Comparison of ENCODE assay signal across 18 cellular contexts in genomic region chrX:130159776-130160175, GRCh38. TPM values are rescaled to one million over a fixed set of nuclear protein-coding genes. Genes with fewer than 3 reads are reported as not detected.
DNase-seq lines count a peak whose midpoint lies in the region; ATAC-seq, FAIRE-seq and TF ChIP-seq lines count a peak whose summit lies in the region.
"Had no signal": no experiment of that assay in that cellular context is flagged by ENCODE, and none has a peak within 500 bp of the region (broad histone marks: within the 10 kb centered on the region; RNA-seq: fewer than 3 reads in every experiment).

No MANE protein-coding gene starts in this region.

- ATAC-seq in right lobe of liver = peak; percentile 40 to 61 (median 57)
- no peak for ATAC-seq in HepG2

- in situ Hi-C loops in HepG2 (cut with HindIII; ENCODE audit: extremely low pct_ligation_motif_present, low pct_unique_long_range_greater_than_20kb) = no loop called here

- H3K79me2 ChIP-seq in HepG2 (ENCODE audit: insufficient read depth, low read length) (peaks cover 27% of the 10 kb centered on the region), KMS-11 (ENCODE audit: insufficient read depth, low read depth) (peaks cover 55% of the 10 kb centered on the region)

- no peak for DNase-seq in right lobe of liver
- no peak for DNase-seq in HepG2 (ENCODE audit: low spot score)
- DNase-seq in germinal center (ENCODE audit: low spot score) = no peak
- DNase-seq in Caco-2 = no peak
- DNase-seq in globus pallidus (ENCODE audit: low spot score) = no peak
- DNase-seq: AML-193; Calu3; CD4-positive, alpha-beta memory T cell; DMS79 treated with DMSO at 0.1 percent for 48 hours; GF-D8; GM23248; HCEC 1CT had no signal

- H3K27ac Mint-ChIP-seq in Caco-2 (ENCODE audit: unreplicated experiment) = no peak overlapping the region

- CTCF ChIA-PET in HepG2 (lab: Yijun Ruan, JAX; ENCODE audit: low intra/inter-chr PET ratio, low total read pairs) = no interaction called here
- CTCF ChIA-PET in Caco-2 (lab: Charles Lee) = interaction anchor here (0.6 kb wide), 1 partner anchor 9 kb away, joined by 3 read pairs; no protein-coding TSS in a partner anchor

- H3K9ac ChIP-seq in HepG2 (ENCODE audit: insufficient read depth, low read depth, low read length) = no peak overlapping the region
- no peak overlapping the region for H3K9ac ChIP-seq in KMS-11
- H3K9ac ChIP-seq: GM23248 had no signal

- no peak for FAIRE-seq in HepG2 (lab: Jason Lieb, UNC)
- FAIRE-seq: GM12891 had no signal

- POLR2A ChIA-PET in HepG2 (lab: Yijun Ruan, JAX) = no interaction called here
- POLR2A ChIA-PET in Caco-2 (lab: Charles Lee) = no interaction called here

- H3K36me3 ChIP-seq in right lobe of liver = no peaks in the 10 kb centered on the region
- H3K36me3 ChIP-seq in HepG2 (replicated peaks in 1 of 2; ENCODE audit: control insufficient read depth in 1 of 2, insufficient read depth in 2 of 2, low read length in 2 of 2) = no peaks in the 10 kb centered on the region
- H3K36me3 ChIP-seq in KMS-11 (ENCODE audit: insufficient read depth) = no peaks in the 10 kb centered on the region
- H3K36me3 ChIP-seq in Caco-2 (ENCODE audit: control insufficient read depth, insufficient read depth, low read length) = no peaks in the 10 kb centered on the region

- H3K4me3 Mint-ChIP-seq in Caco-2 (ENCODE audit: unreplicated experiment) = no peak overlapping the region

- H3K4me2 ChIP-seq in HepG2 (ENCODE audit: low read depth, low read length) (no peak overlapping the region), KMS-11 (peak overlapping the region; percentile 33; the same call in 1 of the 2 replicates)

- intact Hi-C loops in right lobe of liver (cut with DNase I) = no loop called here
- intact Hi-C loops in HepG2 (cut with micrococcal nuclease; ENCODE audit: unreplicated experiment) = no loop called here
- intact Hi-C loops in Caco-2 (cut with micrococcal nuclease; ENCODE audit: unreplicated experiment) = no loop called here

- H3K4me1 ChIP-seq in right lobe of liver (peaks cover 0 to 27% (median 0%) of the 10 kb centered on the region in 4 donors), HepG2 (ENCODE audit: insufficient read depth, low read length) (peaks cover 33% of the 10 kb centered on the region), KMS-11 (ENCODE audit: low read depth, poor library complexity, severe bottlenecking) (peaks cover 40% of the 10 kb centered on the region), Caco-2 (no peaks in the 10 kb centered on the region)

- BruUV-seq in HepG2 (replicated peaks; lab: Mats Ljungman, UMichigan) (no TSS peak), Caco-2 (replicated peaks; lab: Mats Ljungman, UMichigan) (no TSS peak)

- no peaks in the 10 kb centered on the region for H3K4me1 Mint-ChIP-seq in Caco-2 (ENCODE audit: low read depth, unreplicated experiment)

- WGBS in right lobe of liver (ENCODE audit: insufficient coverage, low coverage, low lambda C conversion rate, missing lambda C conversion rate) = 23% methylated on average over 4 of the region's 4 CpGs
- whole genome bisulfite sequencing in HepG2 (ENCODE audit: low lambda C conversion rate) = 78% methylated on average over 4 of the region's 4 CpGs

- H3K9me3 Mint-ChIP-seq in Caco-2 (ENCODE audit: unreplicated experiment) = no peaks in the 10 kb centered on the region
- H3K9me3 Mint-ChIP-seq: CD4-positive, alpha-beta memory T cell had no signal

- H3K27me3 Mint-ChIP-seq in Caco-2 (ENCODE audit: insufficient read depth, unreplicated experiment) = no peaks in the 10 kb centered on the region
- H3K27me3 Mint-ChIP-seq: CD4-positive, alpha-beta memory T cell had no signal

- H2AFZ ChIP-seq in HepG2 (ENCODE audit: low read length) (no peak overlapping the region), KMS-11 (ENCODE audit: low read depth) (no peak overlapping the region)
- H2AFZ ChIP-seq: GM23248 had no signal

- TF ChIP-seq RAD21 in HepG2 (CRISPR knock-in tag; IDR thresholded peaks at IDR 0.05) = no peak

- no peaks in the 10 kb centered on the region for H4K20me1 ChIP-seq in HepG2 (ENCODE audit: insufficient read depth, low read length)
- H4K20me1 ChIP-seq in KMS-11 (ENCODE audit: insufficient read depth) = no peaks in the 10 kb centered on the region

- H3K27ac ChIP-seq in right lobe of liver (no peak overlapping the region), HepG2 (ENCODE audit: extremely low read length, insufficient read depth, low read length) (no peak overlapping the region), KMS-11 (no peak overlapping the region), VCaP (peak overlapping the region; percentile 32)
- H3K27ac ChIP-seq: C4-2B, GM23248 had no signal

- H3K4me3 ChIP-seq in right lobe of liver (no peak overlapping the region), HepG2 (replicated peaks in 1 of 3; ENCODE audit: insufficient read depth in 1 of 3, low read depth in 2 of 3, low read length in 3 of 3) (no peak overlapping the region), KMS-11 (IDR thresholded peaks at IDR 0.05; ENCODE audit: insufficient read depth, low read depth, low read length) (no peak overlapping the region), Caco-2 (ENCODE audit: low read depth, low read length) (no peak overlapping the region)
- H3K4me3 ChIP-seq: GM23248 had no signal

- no peaks in the 10 kb centered on the region for H3K27me3 ChIP-seq in right lobe of liver
- H3K27me3 ChIP-seq in HepG2 (ENCODE audit: control insufficient read depth in 1 of 2, insufficient read depth in 2 of 2, low read length in 2 of 2) = no peaks in the 10 kb centered on the region
- H3K27me3 ChIP-seq in KMS-11 (ENCODE audit: insufficient read depth, low read depth) = no peaks in the 10 kb centered on the region
- H3K27me3 ChIP-seq in Caco-2 (replicated peaks; ENCODE audit: control insufficient read depth, insufficient read depth, low read length) = no peaks in the 10 kb centered on the region

- TF ChIP-seq CTCF in right lobe of liver (IDR thresholded peaks at IDR 0.05) (no peak), HepG2 (CRISPR knock-in tag; IDR thresholded peaks at IDR 0.05) (no peak), KMS-11 (conservative IDR thresholded peaks at IDR 0.05; ENCODE audit: low read depth, low read length) (no peak), VCaP (conservative IDR thresholded peaks at IDR 0.05) (no peak), Caco-2 (IDR thresholded peaks at IDR 0.05; ENCODE audit: insufficient read depth in 1 of 2, low read depth in 1 of 2, low read length in 1 of 2, severe bottlenecking in 1 of 2, unreplicated experiment in 1 of 2) (no peak)

- peaks cover 10% of the 10 kb centered on the region for H3K36me3 Mint-ChIP-seq in Caco-2 (ENCODE audit: insufficient read depth, unreplicated experiment)

- TF ChIP-seq POLR2A in right lobe of liver (IDR thresholded peaks at IDR 0.05) (no peak), HepG2 (IDR thresholded peaks at IDR 0.05; ENCODE audit: insufficient read depth in 1 of 2, low read depth in 2 of 2, low read length in 2 of 2) (no peak)

- H3K9me3 ChIP-seq in right lobe of liver = no peaks in the 10 kb centered on the region
- no peaks in the 10 kb centered on the region for H3K9me3 ChIP-seq in HepG2 (ENCODE audit: low read length)
- no peaks in the 10 kb centered on the region for H3K9me3 ChIP-seq in Caco-2

- TF ChIP-seq EP300 in HepG2 (IDR thresholded peaks at IDR 0.05; ENCODE audit: low read depth in 2 of 2, low read length in 2 of 2) (no peak), HepG2 (CRISPR knock-in tag; IDR thresholded peaks at IDR 0.05; ENCODE audit: borderline replicate concordance) (no peak)

RNA-seq across cellular contexts. Expression of gene AIFM1, which starts 5.9 kb away (rescaled TPM):
- total RNA-seq in right lobe of liver (10 to 100 TPM; 63.4 to 90.0 (median 76.7) TPM), HepG2 (2016; rRNA removed; fragmentation: Illumina TruSeq; extraction: Trizol) (46.9 and 69.3 TPM in 2 replicates), Caco-2 (2022) (53.0 and 55.4 TPM in 2 replicates)
- 12.3 and 17.1 TPM in 2 replicates for total RNA-seq in HepG2 (2016; cell fraction: cytosol; rRNA removed; fragmentation: Illumina TruSeq; extraction: Trizol; ENCODE audit: low read depth)
- total RNA-seq in HepG2 (2016; cell fraction: insoluble cytoplasmic fraction; rRNA removed; fragmentation: Illumina TruSeq; extraction: Trizol) = 48.7 and 65.5 TPM in 2 replicates
- total RNA-seq in HepG2 (2016; cell fraction: membrane; rRNA removed; fragmentation: Illumina TruSeq; extraction: Trizol) = 23.7 and 29.4 TPM in 2 replicates
- 47.2 and 56.1 TPM in 2 replicates for total RNA-seq in HepG2 (2016; cell fraction: nucleus; rRNA removed; fragmentation: Illumina TruSeq; extraction: Trizol)
- 35.0 and 42.8 TPM in 2 replicates for polyA plus RNA-seq in HepG2 (2011; rRNA removed)
- polyA plus RNA-seq in HepG2 (2011; cell fraction: cytosol; rRNA removed) = 37.1 and 44.4 TPM in 2 replicates
- 11.8 and 14.9 TPM in 2 replicates for polyA plus RNA-seq in HepG2 (2011; cell fraction: nucleus; rRNA removed)
- 35.1 and 40.3 TPM in 2 replicates for polyA plus RNA-seq in HepG2 (2012)
- 24.7 and 26.6 TPM in 2 replicates for polyA plus RNA-seq in HepG2 (2016; cell fraction: cytosol; fragmentation: Illumina TruSeq; extraction: Trizol; ENCODE audit: low read depth)
- 85.8 and 88.7 TPM in 2 replicates for polyA plus RNA-seq in HepG2 (2016; cell fraction: insoluble cytoplasmic fraction; fragmentation: Illumina TruSeq; extraction: Trizol; ENCODE audit: low read depth)
- 26.3 and 31.8 TPM in 2 replicates for polyA plus RNA-seq in HepG2 (2016; cell fraction: membrane; fragmentation: Illumina TruSeq; extraction: Trizol; ENCODE audit: low read depth)
- 67.7 and 76.4 TPM in 2 replicates for polyA plus RNA-seq in HepG2 (2016; cell fraction: nucleus; fragmentation: Illumina TruSeq; extraction: Trizol; ENCODE audit: insufficient read depth, low read depth)
- 13.9 and 27.6 TPM in 2 replicates for polyA minus RNA-seq in HepG2 (2011; rRNA and poly(A)+ RNA removed; ENCODE audit: low replicate concordance)
- 21.3 and 25.6 TPM in 2 replicates for polyA minus RNA-seq in HepG2 (2011; cell fraction: cytosol; rRNA and poly(A)+ RNA removed)
- 11.3 and 13.1 TPM in 2 replicates for polyA minus RNA-seq in HepG2 (2011; cell fraction: nucleus; rRNA and poly(A)+ RNA removed)

RNA-seq across cellular contexts. Expression of gene RAB33A, which starts 12.0 kb away (rescaled TPM):
- total RNA-seq in right lobe of liver = under 1 TPM in 5 of 6 experiments, not detected in 1; 0.20 to 0.81 (median 0.55) TPM
- total RNA-seq in HepG2 (2016; rRNA removed; fragmentation: Illumina TruSeq; extraction: Trizol) = not detected in 2 replicates
- not detected in 2 replicates for total RNA-seq in HepG2 (2016; cell fraction: cytosol; rRNA removed; fragmentation: Illumina TruSeq; extraction: Trizol; ENCODE audit: low read depth)
- total RNA-seq in HepG2 (2016; cell fraction: insoluble cytoplasmic fraction; rRNA removed; fragmentation: Illumina TruSeq; extraction: Trizol) = not detected in 2 replicates
- not detected in 2 replicates for total RNA-seq in HepG2 (2016; cell fraction: membrane; rRNA removed; fragmentation: Illumina TruSeq; extraction: Trizol)
- total RNA-seq in HepG2 (2016; cell fraction: nucleus; rRNA removed; fragmentation: Illumina TruSeq; extraction: Trizol) = not detected in 2 replicates
- polyA plus RNA-seq in HepG2 (2011; rRNA removed) = 0.18 and 0.26 TPM in 2 replicates
- 0.24 and 0.42 TPM in 2 replicates for polyA plus RNA-seq in HepG2 (2011; cell fraction: cytosol; rRNA removed)
- polyA plus RNA-seq in HepG2 (2011; cell fraction: nucleus; rRNA removed) = 0.26 TPM in 1 of 2 replicates, not detected in the other
- not detected in 2 replicates for polyA plus RNA-seq in HepG2 (2012)
- polyA plus RNA-seq in HepG2 (2016; cell fraction: cytosol; fragmentation: Illumina TruSeq; extraction: Trizol; ENCODE audit: low read depth) = not detected in 2 replicates
- not detected in 2 replicates for polyA plus RNA-seq in HepG2 (2016; cell fraction: insoluble cytoplasmic fraction; fragmentation: Illumina TruSeq; extraction: Trizol; ENCODE audit: low read depth)
- not detected in 2 replicates for polyA plus RNA-seq in HepG2 (2016; cell fraction: membrane; fragmentation: Illumina TruSeq; extraction: Trizol; ENCODE audit: low read depth)
- polyA plus RNA-seq in HepG2 (2016; cell fraction: nucleus; fragmentation: Illumina TruSeq; extraction: Trizol; ENCODE audit: insufficient read depth, low read depth) = not detected in 2 replicates
- polyA minus RNA-seq in HepG2 (2011; rRNA and poly(A)+ RNA removed; ENCODE audit: low replicate concordance) = not detected in 2 replicates
- not detected in 2 replicates for polyA minus RNA-seq in HepG2 (2011; cell fraction: cytosol; rRNA and poly(A)+ RNA removed)
- 0.39 TPM in 1 of 2 replicates, not detected in the other for polyA minus RNA-seq in HepG2 (2011; cell fraction: nucleus; rRNA and poly(A)+ RNA removed)
- 0.35 TPM in 1 of 2 replicates, not detected in the other for total RNA-seq in Caco-2 (2022)
- total RNA-seq: Calu3, H4, HT-29 had no signal

RNA-seq across cellular contexts. Expression of gene ELF4, which starts 49.5 kb away (rescaled TPM):
- total RNA-seq in right lobe of liver (1 to 10 TPM in 5 of 6 experiments, under 1 TPM in 1; 0.80 to 2.8 (median 1.6) TPM), HepG2 (2016; rRNA removed; fragmentation: Illumina TruSeq; extraction: Trizol) (1.3 and 1.5 TPM in 2 replicates), Caco-2 (2022) (24.3 and 25.3 TPM in 2 replicates)
- 0.35 and 1.0 TPM in 2 replicates for total RNA-seq in HepG2 (2016; cell fraction: cytosol; rRNA removed; fragmentation: Illumina TruSeq; extraction: Trizol; ENCODE audit: low read depth)
- total RNA-seq in HepG2 (2016; cell fraction: insoluble cytoplasmic fraction; rRNA removed; fragmentation: Illumina TruSeq; extraction: Trizol) = 1.3 and 1.4 TPM in 2 replicates
- total RNA-seq in HepG2 (2016; cell fraction: membrane; rRNA removed; fragmentation: Illumina TruSeq; extraction: Trizol) = 1.5 and 2.0 TPM in 2 replicates
- total RNA-seq in HepG2 (2016; cell fraction: nucleus; rRNA removed; fragmentation: Illumina TruSeq; extraction: Trizol) = 1.0 and 1.5 TPM in 2 replicates
- polyA plus RNA-seq in HepG2 (2011; rRNA removed) = 2.6 and 3.2 TPM in 2 replicates
- 2.6 and 2.7 TPM in 2 replicates for polyA plus RNA-seq in HepG2 (2011; cell fraction: cytosol; rRNA removed)
- polyA plus RNA-seq in HepG2 (2011; cell fraction: nucleus; rRNA removed) = 2.5 and 2.8 TPM in 2 replicates
- 3.9 and 4.2 TPM in 2 replicates for polyA plus RNA-seq in HepG2 (2012)
- polyA plus RNA-seq in HepG2 (2016; cell fraction: cytosol; fragmentation: Illumina TruSeq; extraction: Trizol; ENCODE audit: low read depth) = 0.44 and 0.53 TPM in 2 replicates
- 1.6 and 1.9 TPM in 2 replicates for polyA plus RNA-seq in HepG2 (2016; cell fraction: insoluble cytoplasmic fraction; fragmentation: Illumina TruSeq; extraction: Trizol; ENCODE audit: low read depth)
- 1.7 and 2.0 TPM in 2 replicates for polyA plus RNA-seq in HepG2 (2016; cell fraction: membrane; fragmentation: Illumina TruSeq; extraction: Trizol; ENCODE audit: low read depth)
- polyA plus RNA-seq in HepG2 (2016; cell fraction: nucleus; fragmentation: Illumina TruSeq; extraction: Trizol; ENCODE audit: insufficient read depth, low read depth) = 1.9 and 2.0 TPM in 2 replicates
- polyA minus RNA-seq in HepG2 (2011; rRNA and poly(A)+ RNA removed; ENCODE audit: low replicate concordance) = 10.0 and 60.2 TPM in 2 replicates
- 3.6 and 4.7 TPM in 2 replicates for polyA minus RNA-seq in HepG2 (2011; cell fraction: cytosol; rRNA and poly(A)+ RNA removed)
- polyA minus RNA-seq in HepG2 (2011; cell fraction: nucleus; rRNA and poly(A)+ RNA removed) = 1.4 and 1.6 TPM in 2 replicates
